ENCODE assay signal across 8 cellular contexts in genomic region chr7:120951309-120951706, GRCh38. TPM values are rescaled to one million over a fixed set of nuclear protein-coding genes. Genes with fewer than 3 reads are reported as not detected.
DNase-seq lines count a peak whose midpoint lies in the region; ATAC-seq and TF ChIP-seq lines count a peak whose summit lies in the region.

No MANE protein-coding gene starts in this region.

- TF ChIP-seq POLR2A in Peyer's patch (IDR thresholded peaks at IDR 0.05) (no peak), ovary (IDR thresholded peaks at IDR 0.05) (no peak)

- H3K4me1 ChIP-seq in CD8-positive, alpha-beta memory T cell (ENCODE audit: insufficient read depth, low read length) = peaks cover 15% of the 10 kb centered on the region
- H3K4me1 ChIP-seq in Peyer's patch (peaks cover 0 to 15% (median 0%) of the 10 kb centered on the region in 4 donors), ovary (ENCODE audit: insufficient read depth) (no peaks in the 10 kb centered on the region)

- WGBS in ovary, 3 donors = 3 to 5% (median 4%) methylated on average over 8 of the region's 8 CpGs

- H3K27me3 ChIP-seq in CD8-positive, alpha-beta memory T cell (ENCODE audit: insufficient read depth, low read length, poor library complexity, severe bottlenecking) = no peaks in the 10 kb centered on the region
- H3K27me3 ChIP-seq in Peyer's patch (no peaks in the 10 kb centered on the region), ovary (no peaks in the 10 kb centered on the region)

- no peak for TF ChIP-seq EP300 in ovary (IDR thresholded peaks at IDR 0.05)

- TF ChIP-seq CTCF in Peyer's patch (IDR thresholded peaks at IDR 0.05) (no peak), epithelial cell of proximal tubule (conservative IDR thresholded peaks at IDR 0.05; ENCODE audit: low read depth, low read length) (no peak), ovary (IDR thresholded peaks at IDR 0.05) (no peak)

- intact Hi-C loops in ovary (cut with DNase I) = no loop called here

- H3K27ac Mint-ChIP-seq in CD8-positive, alpha-beta memory T cell = peak overlapping the region; percentile 97 to 100 (median 99)

- H3K36me3 ChIP-seq in CD8-positive, alpha-beta memory T cell (ENCODE audit: insufficient read depth, low read length) = peaks cover 6% of the 10 kb centered on the region
- H3K36me3 ChIP-seq in Peyer's patch (peaks cover 0 to 31% (median 0%) of the 10 kb centered on the region in 3 donors), ovary (no peaks in the 10 kb centered on the region)

- peaks cover 26 to 46% (median 36%) of the 10 kb centered on the region in 3 donors for H3K4me1 Mint-ChIP-seq in CD8-positive, alpha-beta memory T cell

- CTCF ChIA-PET in CD8-positive, alpha-beta memory T cell (lab: Charles Lee) = interaction anchor here (1.2 to 1.3 kb wide), 2 partner anchors 37 to 156 kb away, joined by 3 to 4 read pairs; partner anchors contain the start of gene CPED1

- POLR2A ChIA-PET in CD8-positive, alpha-beta memory T cell (lab: Charles Lee) = interaction anchor here (1.0 to 1.1 kb wide), 2 partner anchors 13 to 58 kb away, joined by 3 to 4 read pairs; no protein-coding TSS in a partner anchor

- peak overlapping the region; percentile 94 for H3K4me3 ChIP-seq in CD8-positive, alpha-beta memory T cell (ENCODE audit: low read length)
- peak overlapping the region; percentile 55 to 80 (median 68) for H3K4me3 ChIP-seq in Peyer's patch
- H3K4me3 ChIP-seq in epithelial cell of proximal tubule (ENCODE audit: low read depth, low read length) = peak overlapping the region; percentile 68
- H3K4me3 ChIP-seq in ovary = peak overlapping the region; percentile 78

- H3K4me3 Mint-ChIP-seq in CD8-positive, alpha-beta memory T cell = peak overlapping the region; percentile 90 to 99 (median 97)

- peaks cover 11 to 12% of the 10 kb centered on the region in 2 donors for H3K27me3 Mint-ChIP-seq in CD8-positive, alpha-beta memory T cell

- ATAC-seq in activated CD4-positive, CD25-positive, alpha-beta regulatory T cell treated with anti-CD3 and anti-CD28 coated beads, Interleukin-2, amount 50 U/mL, for 24 hours = no peak
- ATAC-seq in left lobe of liver (no peak), GM21526 (IDR thresholded peaks at IDR 0.05; ENCODE audit: low FRiP score, unreplicated experiment) (no peak)

- no peaks in the 10 kb centered on the region for H3K9me3 Mint-ChIP-seq in CD8-positive, alpha-beta memory T cell

- peak overlapping the region; percentile 94 for H3K27ac ChIP-seq in CD8-positive, alpha-beta memory T cell (ENCODE audit: low read depth, low read length)
- peak overlapping the region; percentile 92 to 99 (median 96) for H3K27ac ChIP-seq in Peyer's patch
- peak overlapping the region; percentile 95 to 98 for H3K27ac ChIP-seq in ovary

- peaks cover 0 to 51% (median 4%) of the 10 kb centered on the region in 3 donors for H3K36me3 Mint-ChIP-seq in CD8-positive, alpha-beta memory T cell

- no peak for DNase-seq in CD8-positive, alpha-beta memory T cell
- DNase-seq in Peyer's patch (no peak), epithelial cell of proximal tubule (ENCODE audit: low read depth) (no peak), ovary (no peak), left lobe of liver (ENCODE audit: low spot score) (no peak), SHP77 treated with DMSO at 0.1 percent for 48 hours (lab: John Stamatoyannopoulos, UW) (no peak)

- H3K9me3 ChIP-seq in CD8-positive, alpha-beta memory T cell (ENCODE audit: low read length) = no peaks in the 10 kb centered on the region
- no peaks in the 10 kb centered on the region for H3K9me3 ChIP-seq in Peyer's patch
- H3K9me3 ChIP-seq in ovary = no peaks in the 10 kb centered on the region

RNA-seq across cellular contexts. Expression of gene ING3, which starts 0.7 kb away (rescaled TPM):
- total RNA-seq in CD8-positive, alpha-beta memory T cell = 10 to 100 TPM; 24.4 to 30.7 TPM
- polyA plus RNA-seq in CD8-positive, alpha-beta memory T cell = 31.6 TPM
- total RNA-seq in Peyer's patch (10 to 100 TPM; 17.9 to 24.8 (median 22.7) TPM), epithelial cell of proximal tubule (9.1 and 11.0 TPM in 2 replicates), ovary (10 to 100 TPM; 10.1 to 19.1 (median 17.0) TPM), left lobe of liver (5.4 TPM)
- polyA plus RNA-seq in ovary = 10 to 100 TPM; 14.8 to 19.5 TPM

RNA-seq across cellular contexts. Expression of gene CPED1, which starts 37.2 kb away (rescaled TPM):
- under 1 TPM; 0.09 to 0.27 TPM for total RNA-seq in CD8-positive, alpha-beta memory T cell
- not detected for polyA plus RNA-seq in CD8-positive, alpha-beta memory T cell
- total RNA-seq in Peyer's patch (10 to 100 TPM in 2 of 4 donors, 1 to 10 TPM in 2; 4.4 to 50.3 (median 8.5) TPM), epithelial cell of proximal tubule (0.80 and 2.1 TPM in 2 replicates), ovary (100 to 1,000 TPM in 4 of 7 donors, 10 to 100 TPM in 3; 62.7 to 127 (median 102) TPM), left lobe of liver (34.6 TPM)
- 10 to 100 TPM; 42.1 to 54.1 TPM for polyA plus RNA-seq in ovary
